In genomic region chr11:60371854-60372253, GRCh38 we compare ENCODE assay signal across 27 cellular contexts. TPM values are rescaled to one million over a fixed set of nuclear protein-coding genes. Genes with fewer than 3 reads are reported as not detected.
"Had no signal": no experiment of that assay in that cellular context is flagged by ENCODE, and none has a peak within 500 bp of the region (broad histone marks: within the 10 kb centered on the region; RNA-seq: fewer than 3 reads in every experiment).

No MANE protein-coding gene starts in this region.

- H3K27ac Mint-ChIP-seq: activated CD4-positive, alpha-beta memory T cell treated with anti-CD3 and anti-CD28 coated beads for 36 hours; activated naive CD4-positive, alpha-beta T cell treated with anti-CD3 and anti-CD28 coated beads, Interleukin-2, amount 50 U/mL, for 24 hours; endodermal cell; nephron progenitor cell; T-helper 1 cell treated with Interleukin-12 subunit alpha and Interleukin-12 subunit beta and Interleukin-4 antibody, amounts not matched to agents 30 μg/mL and 1 μg/mL, for 36 hours; type B pancreatic cell had no signal

- H3K36me3 Mint-ChIP-seq: activated CD4-positive, alpha-beta memory T cell treated with anti-CD3 and anti-CD28 coated beads for 36 hours; activated naive CD4-positive, alpha-beta T cell treated with anti-CD3 and anti-CD28 coated beads, Interleukin-2, amount 50 U/mL, for 24 hours; type B pancreatic cell had no signal

- H3K4me1 Mint-ChIP-seq: activated naive CD4-positive, alpha-beta T cell treated with anti-CD3 and anti-CD28 coated beads, Interleukin-2, amount 50 U/mL, for 24 hours; endodermal cell; nephron progenitor cell had no signal

- H3K4me3 ChIP-seq: ascending aorta, esophagus squamous epithelium, gastrocnemius medialis, sigmoid colon, thoracic aorta, vagina had no signal

- H3K36me3 ChIP-seq: ascending aorta, brain microvascular endothelial cell, esophagus squamous epithelium, gastrocnemius medialis, sigmoid colon, thoracic aorta, vagina had no signal

- H3K27ac ChIP-seq: ascending aorta, brain microvascular endothelial cell, esophagus squamous epithelium, gastrocnemius medialis, thoracic aorta, vagina had no signal

- H3K9me3 Mint-ChIP-seq: activated CD4-positive, alpha-beta memory T cell treated with anti-CD3 and anti-CD28 coated beads for 36 hours; activated naive CD4-positive, alpha-beta T cell treated with anti-CD3 and anti-CD28 coated beads, Interleukin-2, amount 50 U/mL, for 24 hours; endodermal cell; nephron progenitor cell; T-helper 1 cell treated with Interleukin-12 subunit alpha and Interleukin-12 subunit beta and Interleukin-4 antibody, amounts not matched to agents 30 μg/mL and 1 μg/mL, for 36 hours; type B pancreatic cell had no signal

- H3K27me3 ChIP-seq: ascending aorta, brain microvascular endothelial cell, esophagus squamous epithelium, gastrocnemius medialis, sigmoid colon, vagina had no signal

- H3K9me3 ChIP-seq: ascending aorta, esophagus squamous epithelium, gastrocnemius medialis, sigmoid colon, thoracic aorta, vagina had no signal

- H3K27me3 Mint-ChIP-seq: type B pancreatic cell had no signal

- H3K4me1 ChIP-seq: ascending aorta, gastrocnemius medialis, sigmoid colon, vagina had no signal

- H3K4me3 Mint-ChIP-seq: activated CD4-positive, alpha-beta memory T cell treated with anti-CD3 and anti-CD28 coated beads for 36 hours; activated naive CD4-positive, alpha-beta T cell treated with anti-CD3 and anti-CD28 coated beads, Interleukin-2, amount 50 U/mL, for 24 hours; endodermal cell; nephron progenitor cell; T-helper 1 cell treated with Interleukin-12 subunit alpha and Interleukin-12 subunit beta and Interleukin-4 antibody, amounts not matched to agents 30 μg/mL and 1 μg/mL, for 36 hours; type B pancreatic cell had no signal

- ATAC-seq: gastrocnemius medialis, left cardiac atrium had no signal

- DNase-seq: activated CD4-positive, alpha-beta memory T cell treated with anti-CD3 and anti-CD28 coated beads for 36 hours; activated CD4-positive, alpha-beta T cell treated with anti-CD3 and anti-CD28 coated beads for 48 hours; activated gamma-delta T cell; brain microvascular endothelial cell; central memory CD4-positive, alpha-beta T cell; endodermal cell; esophagus squamous epithelium; gastrocnemius medialis; hypothalamus; left cardiac atrium; mesenchymal stem cell; nephron progenitor cell; nucleus accumbens; posterior cingulate gyrus; sigmoid colon; stimulated activated CD4-positive, alpha-beta T cell treated with anti-CD3 and anti-CD28 coated beads, Interleukin-4, amount 100 ng/mL, for 1 hour; stimulated activated naive CD4-positive, alpha-beta T cell treated with Interleukin-2 at 50 U/mL for 16 hours; T1000 had no signal

RNA-seq across cellular contexts. Expression of gene MS4A7, which starts 6.5 kb away (rescaled TPM):
- total RNA-seq: activated CD4-positive, alpha-beta memory T cell treated with anti-CD3 and anti-CD28 coated beads for 36 hours; endodermal cell; renal cortical epithelial cell had no signal

RNA-seq across cellular contexts. Expression of gene MS4A14, which starts 24.4 kb away (rescaled TPM):
- total RNA-seq: activated CD4-positive, alpha-beta memory T cell treated with anti-CD3 and anti-CD28 coated beads for 36 hours; ascending aorta; endodermal cell; renal cortical epithelial cell had no signal

RNA-seq across cellular contexts. Expression of gene MS4A6E, which starts 44.8 kb away (rescaled TPM):
- total RNA-seq: activated CD4-positive, alpha-beta memory T cell treated with anti-CD3 and anti-CD28 coated beads for 36 hours; ascending aorta; endodermal cell; esophagus squamous epithelium; gastrocnemius medialis; lower leg skin; mononuclear cell; renal cortical epithelial cell; thoracic aorta had no signal

RNA-seq across cellular contexts. Expression of gene MS4A5, which starts 57.5 kb away (rescaled TPM):
- total RNA-seq: activated CD4-positive, alpha-beta memory T cell treated with anti-CD3 and anti-CD28 coated beads for 36 hours; ascending aorta; endodermal cell; esophagus squamous epithelium; gastrocnemius medialis; left cardiac atrium; lower leg skin; mononuclear cell; renal cortical epithelial cell; sigmoid colon; thoracic aorta; vagina had no signal
- polyA plus RNA-seq: sigmoid colon had no signal
